ENCODE assay signal across 31 cellular contexts in genomic region chr22:43484227-43484626, GRCh38.
"Had no signal": no experiment of that assay in that cellular context is flagged by ENCODE, and none has a peak within 500 bp of the region (broad histone marks: within the 10 kb centered on the region; RNA-seq: fewer than 3 reads in every experiment).

No MANE protein-coding gene starts in this region.

- H3K36me3 ChIP-seq: neutrophil, ovary, right lobe of liver, sigmoid colon, suprapubic skin, tibial artery, transverse colon, upper lobe of right lung, vagina had no signal

- H3K36me3 Mint-ChIP-seq: naive thymus-derived CD8-positive, alpha-beta T cell; natural killer cell treated with Interleukin-12 subunit alpha and Interleukin-12 subunit beta and Interleukin-15 and Interleukin-18, amount 100 ng/mL, for 72 hours; stimulated activated memory B cell treated with anti-CD40 and anti-IgM and Interleukin-4, amounts not matched to agents 10 μg/mL and 1 μg/mL and 100 μg/mL, for 72 hours; type B pancreatic cell had no signal

- H3K9ac ChIP-seq: parathyroid adenoma had no signal

- H3K4me1 ChIP-seq: parathyroid adenoma, psoas muscle, right lobe of liver, sigmoid colon, suprapubic skin, tibial artery, transverse colon, upper lobe of right lung, vagina had no signal

- H3K27ac ChIP-seq: neutrophil, ovary, parathyroid adenoma, psoas muscle, right lobe of liver, sigmoid colon, suprapubic skin, testis, tibial artery, transverse colon, upper lobe of right lung, vagina had no signal

- H3K4me3 Mint-ChIP-seq: naive thymus-derived CD8-positive, alpha-beta T cell; natural killer cell treated with Interleukin-12 subunit alpha and Interleukin-12 subunit beta and Interleukin-15 and Interleukin-18, amount 100 ng/mL, for 72 hours; nephron progenitor cell; neural crest cell; stimulated activated memory B cell treated with anti-CD40 and anti-IgM and Interleukin-4, amounts not matched to agents 10 μg/mL and 1 μg/mL and 100 μg/mL, for 72 hours; stimulated activated naive CD8-positive, alpha-beta T cell treated with anti-CD3 and anti-CD28 coated beads, Interleukin-15, amount 100 ng/mL, for 72 hours; type B pancreatic cell had no signal

- H3K4me3 ChIP-seq: ovary, psoas muscle, right lobe of liver, sigmoid colon, suprapubic skin, testis, tibial artery, transverse colon, upper lobe of right lung, vagina had no signal

- H3K27me3 Mint-ChIP-seq: natural killer cell treated with Interleukin-12 subunit alpha and Interleukin-12 subunit beta and Interleukin-15 and Interleukin-18, amount 100 ng/mL, for 72 hours; stimulated activated naive CD8-positive, alpha-beta T cell treated with anti-CD3 and anti-CD28 coated beads, Interleukin-15, amount 100 ng/mL, for 72 hours had no signal

- H3K27me3 ChIP-seq: neutrophil, ovary, right lobe of liver, testis, transverse colon, vagina had no signal

- H3K27ac Mint-ChIP-seq: naive thymus-derived CD8-positive, alpha-beta T cell; natural killer cell treated with Interleukin-12 subunit alpha and Interleukin-12 subunit beta and Interleukin-15 and Interleukin-18, amount 100 ng/mL, for 72 hours; nephron progenitor cell; progenitor cell of endocrine pancreas; stimulated activated memory B cell treated with anti-CD40 and anti-IgM and Interleukin-4, amounts not matched to agents 10 μg/mL and 1 μg/mL and 100 μg/mL, for 72 hours; stimulated activated naive CD8-positive, alpha-beta T cell treated with anti-CD3 and anti-CD28 coated beads, Interleukin-15, amount 100 ng/mL, for 72 hours; type B pancreatic cell had no signal

- H3K9me3 Mint-ChIP-seq: naive thymus-derived CD8-positive, alpha-beta T cell; natural killer cell treated with Interleukin-12 subunit alpha and Interleukin-12 subunit beta and Interleukin-15 and Interleukin-18, amount 100 ng/mL, for 72 hours; nephron progenitor cell; neural crest cell; stimulated activated memory B cell treated with anti-CD40 and anti-IgM and Interleukin-4, amounts not matched to agents 10 μg/mL and 1 μg/mL and 100 μg/mL, for 72 hours; stimulated activated naive CD8-positive, alpha-beta T cell treated with anti-CD3 and anti-CD28 coated beads, Interleukin-15, amount 100 ng/mL, for 72 hours; type B pancreatic cell had no signal

- H3K9me3 ChIP-seq: neutrophil, ovary, psoas muscle, right lobe of liver, sigmoid colon, suprapubic skin, testis, tibial artery, transverse colon, upper lobe of right lung, vagina had no signal

- FAIRE-seq: small intestine had no signal

- ATAC-seq: naive thymus-derived CD8-positive, alpha-beta T cell; natural killer cell treated with Interleukin-12 subunit alpha and Interleukin-12 subunit beta and Interleukin-15 and Interleukin-18, amount 100 ng/mL, for 72 hours; psoas muscle; right cardiac atrium; right lobe of liver; stimulated activated memory B cell treated with anti-CD40 and anti-IgM and Interleukin-4, amounts not matched to agents 10 μg/mL and 1 μg/mL and 100 μg/mL, for 72 hours; stimulated activated naive CD8-positive, alpha-beta T cell treated with anti-CD3 and anti-CD28 coated beads, Interleukin-15, amount 100 ng/mL, for 72 hours; stimulated activated naive CD8-positive, alpha-beta T cell treated with anti-CD3 and anti-CD28 coated beads, Interleukin-15, Interleukin-2, amounts not matched to agents 100 U/mL and 50 U/mL, for 24 hours; upper lobe of right lung had no signal

- DNase-seq: nephron progenitor cell; nucleus accumbens; ovary; psoas muscle; right cardiac atrium; right lobe of liver; sigmoid colon; small intestine; stimulated activated CD4-positive, alpha-beta T cell treated with anti-CD3 and anti-CD28 coated beads, Interleukin-15, amount 100 ng/mL, for 24 hours; stimulated activated CD4-positive, alpha-beta T cell treated with anti-CD3 and anti-CD28 coated beads, Interleukin-2, amount 100 ng/mL, for 24 hours; stimulated activated CD4-positive, alpha-beta T cell treated with anti-CD3 and anti-CD28 coated beads, Interleukin-4, amount 100 ng/mL, for 1 hour; stimulated activated CD4-positive, alpha-beta T cell treated with anti-CD3 and anti-CD28 coated beads, Interleukin-4, amount 100 ng/mL, for 4 hours; stimulated activated CD8-positive, alpha-beta memory T cell treated with anti-CD3 and anti-CD28 coated beads, Interleukin-4, amount 100 ng/mL, for 48 hours; stimulated activated naive CD4-positive, alpha-beta T cell; stimulated activated naive CD8-positive, alpha-beta T cell treated with anti-CD3 and anti-CD28 coated beads, Interleukin-15, amount 100 ng/mL, for 72 hours; stimulated activated naive CD8-positive, alpha-beta T cell treated with anti-CD3 and anti-CD28 coated beads, Interleukin-15, Interleukin-2, amounts not matched to agents 100 U/mL and 50 U/mL, for 24 hours; substantia nigra; testis; tibial artery; transverse colon; upper lobe of right lung had no signal
